ENCODE assay signal across 15 cellular contexts in the genomic region with DNA sequence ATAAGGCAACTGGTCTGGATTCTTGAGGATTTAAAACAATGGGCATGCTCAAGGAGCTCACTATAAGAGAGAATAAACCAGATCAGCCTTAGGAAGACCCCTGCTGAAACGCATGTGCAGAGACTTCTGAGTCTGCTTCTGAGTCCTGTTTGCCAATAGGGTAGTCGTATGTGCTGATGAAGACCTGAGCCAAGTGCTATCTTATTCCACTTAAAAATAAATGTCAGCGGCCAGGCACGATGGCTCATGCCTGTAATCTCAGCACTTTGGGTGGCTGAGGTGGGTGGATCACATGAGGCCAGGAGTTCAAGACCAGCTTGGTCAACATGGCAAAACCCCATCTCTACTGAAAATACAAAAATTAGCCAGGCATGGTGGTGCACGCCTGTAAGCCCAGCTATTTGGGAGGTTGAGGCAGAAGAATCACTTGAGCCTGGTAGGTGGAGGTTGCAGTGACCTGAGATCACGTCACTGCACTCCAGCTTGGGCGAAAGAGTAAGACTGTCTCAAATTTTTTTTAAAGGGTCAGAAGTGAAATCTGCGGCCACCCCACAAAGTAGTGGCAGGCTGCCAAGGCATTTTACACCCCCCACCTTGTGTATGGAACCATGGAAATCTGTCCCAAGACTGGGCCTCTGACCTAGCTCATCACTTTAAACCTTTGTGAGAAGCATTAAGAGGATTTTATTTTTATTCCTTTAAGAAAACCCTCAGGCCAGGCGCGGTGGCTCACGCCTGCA. TPM values are rescaled to one million over a fixed set of nuclear protein-coding genes. Genes with fewer than 3 reads are reported as not detected.
DNase-seq lines count a peak whose midpoint lies in the region; ATAC-seq, FAIRE-seq and TF ChIP-seq lines count a peak whose summit lies in the region.
"Had no signal": no experiment of that assay in that cellular context is flagged by ENCODE, and none has a peak within 500 bp of the region (broad histone marks: within the 10 kb centered on the region; RNA-seq: fewer than 3 reads in every experiment).

No MANE protein-coding gene starts in this region.

- H3K4me1 Mint-ChIP-seq in activated T-cell treated with anti-CD3 and anti-CD28 coated beads, Interleukin-2, amount 50 U/mL, for 24 hours (ENCODE audit: low read depth): peaks cover 73% of the 10 kb centered on the region
- H3K4me1 Mint-ChIP-seq in GM23338 (peaks cover 11% of the 10 kb centered on the region; the same call in 2 of the 3 replicates), WTC11 (no peaks in the 10 kb centered on the region; the same call in 1 of the 2 replicates), endodermal cell (peaks cover 34% of the 10 kb centered on the region)

- H3K9me3 ChIP-seq in endodermal cell (ENCODE audit: control insufficient read depth, low read length): no peaks in the 10 kb centered on the region

- CTCF ChIA-PET in WTC11 (lab: Charles Lee): interaction anchor here (1.5 kb wide), 1 partner anchor 15 kb away, joined by 3 read pairs; no protein-coding TSS in a partner anchor

- H3K4me2 ChIP-seq in GM23338: no peak overlapping the region

- H3K79me2 ChIP-seq in GM23338 (replicated peaks; ENCODE audit: insufficient read depth): no peaks in the 10 kb centered on the region

- WGBS in endodermal cell (ENCODE audit: insufficient coverage in 1 of 2, insufficient read length in 1 of 2), 2 experiments: 91 to 95% methylated on average over 10 to 11 of the region's 11 CpGs

- no peak overlapping the region for H2AFZ ChIP-seq in GM23338

- H3K4me1 ChIP-seq in GM23338 (ENCODE audit: insufficient read depth) (no peaks in the 10 kb centered on the region), endodermal cell (ENCODE audit: control insufficient read depth, insufficient read depth, low read length) (peaks cover 8% of the 10 kb centered on the region)

- H3K27ac ChIP-seq in GM23338 (ENCODE audit: low read depth) (peak overlapping the region; percentile 60; the same call in 1 of the 2 replicates), endodermal cell (ENCODE audit: low read depth, low read length) (no peak overlapping the region)

- peaks cover 23% of the 10 kb centered on the region for H3F3A ChIP-seq in GM23338 (replicated peaks; ENCODE audit: low read depth)

- TF ChIP-seq CTCF in GM23338 (conservative IDR thresholded peaks at IDR 0.05; ENCODE audit: low read depth in 2 of 2) (no peak), WTC11 (IDR thresholded peaks at IDR 0.05) (no peak), endodermal cell (conservative IDR thresholded peaks at IDR 0.05) (no peak)

- no peak for DNase-seq in activated T-cell treated with anti-CD3 and anti-CD28 coated beads, Interleukin-2, amount 50 U/mL, for 24 hours
- DNase-seq in activated T-cell treated with anti-CD3 and anti-CD28 coated beads, Interleukin-2, amount 50 U/mL, for 1 hour: no peak
- DNase-seq in GM23338 (ENCODE audit: low spot score) (no peak), WTC11 (ENCODE audit: low spot score) (no peak), endodermal cell (no peak), H54 (ENCODE audit: insufficient read length, low spot score) (no peak), hippocampal formation (lab: John Stamatoyannopoulos, UW) (no peak)
- DNase-seq in activated CD8-positive, alpha-beta memory T cell treated with anti-CD3 and anti-CD28 coated beads, Interleukin-2, amount 50 U/mL, for 48 hours: no peak
- DNase-seq: COR-L47, DMS153, EL, NCI-H1436 treated with DMSO at 0.1 percent for 48 hours, NCI-H2081, NCI-H510A treated with DMSO at 0.1 percent for 48 hours had no signal

- no peaks in the 10 kb centered on the region for H3K9me3 Mint-ChIP-seq in activated T-cell treated with anti-CD3 and anti-CD28 coated beads, Interleukin-2, amount 50 U/mL, for 24 hours
- H3K9me3 Mint-ChIP-seq in GM23338: no peaks in the 10 kb centered on the region
- no peaks in the 10 kb centered on the region for H3K9me3 Mint-ChIP-seq in WTC11
- no peaks in the 10 kb centered on the region for H3K9me3 Mint-ChIP-seq in endodermal cell

- ATAC-seq in GM23338: no peak
- no peak for ATAC-seq in WTC11

- peaks cover 95% of the 10 kb centered on the region for H3K36me3 Mint-ChIP-seq in activated T-cell treated with anti-CD3 and anti-CD28 coated beads, Interleukin-2, amount 50 U/mL, for 24 hours (ENCODE audit: low read depth)
- H3K36me3 Mint-ChIP-seq in GM23338 (ENCODE audit: low read depth) (peaks cover 88% of the 10 kb centered on the region), WTC11 (peaks cover 80% of the 10 kb centered on the region), endodermal cell (ENCODE audit: low read depth) (peaks cover 74% of the 10 kb centered on the region)

- H3K4me3 ChIP-seq in GM23338 (no peak overlapping the region), endodermal cell (ENCODE audit: low read length) (no peak overlapping the region)

- H3K27ac Mint-ChIP-seq in activated T-cell treated with anti-CD3 and anti-CD28 coated beads, Interleukin-2, amount 50 U/mL, for 24 hours: peak overlapping the region; percentile 98
- H3K27ac Mint-ChIP-seq in GM23338: no peak overlapping the region
- peak overlapping the region; percentile 63; the same call in 1 of the 2 replicates for H3K27ac Mint-ChIP-seq in WTC11
- H3K27ac Mint-ChIP-seq in endodermal cell: peak overlapping the region; percentile 33

- peaks cover 46% of the 10 kb centered on the region for H3K36me3 ChIP-seq in GM23338 (ENCODE audit: insufficient read depth)
- peaks cover 86% of the 10 kb centered on the region for H3K36me3 ChIP-seq in endodermal cell (ENCODE audit: control insufficient read depth, insufficient read depth, low read length)

- FAIRE-seq in H54 (lab: Jason Lieb, UNC): no peak

- peaks cover 11% of the 10 kb centered on the region for H4K20me1 ChIP-seq in GM23338 (replicated peaks; ENCODE audit: insufficient read depth)

- H3K27me3 ChIP-seq in GM23338 (ENCODE audit: insufficient read depth): no peaks in the 10 kb centered on the region
- H3K27me3 ChIP-seq in endodermal cell (ENCODE audit: control insufficient read depth, insufficient read depth, low read length, poor library complexity, severe bottlenecking): no peaks in the 10 kb centered on the region

- H3K9ac ChIP-seq in endodermal cell (ENCODE audit: extremely low read depth, low read length, poor library complexity, severe bottlenecking): no peak overlapping the region

- no peak for TF ChIP-seq POLR2A in H54 (IDR thresholded peaks at IDR 0.05; ENCODE audit: low read depth, low read length)

- H3K27me3 Mint-ChIP-seq in activated T-cell treated with anti-CD3 and anti-CD28 coated beads, Interleukin-2, amount 50 U/mL, for 24 hours: no peaks in the 10 kb centered on the region
- H3K27me3 Mint-ChIP-seq in GM23338 (ENCODE audit: insufficient read depth, low read depth, poor library complexity) (peaks cover 6% of the 10 kb centered on the region), WTC11 (ENCODE audit: low read depth) (no peaks in the 10 kb centered on the region), endodermal cell (ENCODE audit: insufficient read depth) (no peaks in the 10 kb centered on the region)

- POLR2A ChIA-PET in WTC11 (lab: Charles Lee): no interaction called here

- H3K9me2 ChIP-seq in GM23338 (ENCODE audit: insufficient read depth): no peaks in the 10 kb centered on the region

- no peak overlapping the region for H3K4me3 Mint-ChIP-seq in activated T-cell treated with anti-CD3 and anti-CD28 coated beads, Interleukin-2, amount 50 U/mL, for 24 hours
- H3K4me3 Mint-ChIP-seq in GM23338 (no peak overlapping the region), WTC11 (no peak overlapping the region), endodermal cell (no peak overlapping the region)
- H3K4me3 Mint-ChIP-seq: CD14-positive monocyte had no signal

TF ChIP-seq in GM23338, 12 proteins besides CTCF, POLR2A, EP300 and RAD21:
- TF ChIP-seq ZNF331 (CRISPR knock-in tag; IDR thresholded peaks at IDR 0.05; ENCODE audit: low read depth) (no peak), EZH2phosphoT487 (IDR thresholded peaks at IDR 0.05; ENCODE audit: unreplicated experiment) (no peak), ETS1 (IDR thresholded peaks at IDR 0.05) (no peak), POLR2AphosphoS5 (IDR thresholded peaks at IDR 0.05; ENCODE audit: low read depth) (no peak), NANOG (IDR thresholded peaks at IDR 0.05; ENCODE audit: borderline replicate concordance) (no peak)

TF ChIP-seq in WTC11, 78 proteins besides CTCF, POLR2A, EP300 and RAD21 (continues in another document):
- no peak for TF ChIP-seq TEAD4 (CRISPR knock-in tag; IDR thresholded peaks at IDR 0.05)
- TF ChIP-seq SOX15 (CRISPR knock-in tag; IDR thresholded peaks at IDR 0.05): no peak
- TF ChIP-seq, protein P1, sequence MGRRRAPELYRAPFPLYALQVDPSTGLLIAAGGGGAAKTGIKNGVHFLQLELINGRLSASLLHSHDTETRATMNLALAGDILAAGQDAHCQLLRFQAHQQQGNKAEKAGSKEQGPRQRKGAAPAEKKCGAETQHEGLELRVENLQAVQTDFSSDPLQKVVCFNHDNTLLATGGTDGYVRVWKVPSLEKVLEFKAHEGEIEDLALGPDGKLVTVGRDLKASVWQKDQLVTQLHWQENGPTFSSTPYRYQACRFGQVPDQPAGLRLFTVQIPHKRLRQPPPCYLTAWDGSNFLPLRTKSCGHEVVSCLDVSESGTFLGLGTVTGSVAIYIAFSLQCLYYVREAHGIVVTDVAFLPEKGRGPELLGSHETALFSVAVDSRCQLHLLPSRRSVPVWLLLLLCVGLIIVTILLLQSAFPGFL (CRISPR knock-in tag; IDR thresholded peaks at IDR 0.05; ENCODE audit: borderline replicate concordance): no peak
- TF ChIP-seq NFYB (CRISPR knock-in tag; conservative IDR thresholded peaks at IDR 0.05; ENCODE audit: low read depth): no peak

RNA-seq across cellular contexts. Expression of gene RFC5, which starts 20.3 kb away (rescaled TPM):
- 53.2 and 56.4 TPM in 2 replicates for total RNA-seq in GM23338 (2014; rRNA removed; shearing (Covaris generic))
- polyA plus RNA-seq in GM23338 (2016; fragmentation: Nextera tagmentation; extraction: Ambion mirVana): 35.0 and 35.1 TPM in 2 replicates
- total RNA-seq in WTC11 (2021) (34.5 to 35.9 TPM (median 35.2 TPM) in 3 replicates), endodermal cell (10 to 100 TPM; 32.2 to 46.2 TPM)
- 56.0 TPM for polyA plus RNA-seq in endodermal cell (2013, experiment 1 of 2)
- polyA plus RNA-seq in endodermal cell (2013, experiment 2 of 2): 48.0 TPM

RNA-seq across cellular contexts. Expression of gene WSB2, which starts 24.1 kb away (rescaled TPM):
- 53.2 and 60.8 TPM in 2 replicates for total RNA-seq in GM23338 (2014; rRNA removed; shearing (Covaris generic))
- 36.6 and 38.8 TPM in 2 replicates for polyA plus RNA-seq in GM23338 (2016; fragmentation: Nextera tagmentation; extraction: Ambion mirVana)
- 59.0 to 74.2 TPM (median 60.5 TPM) in 3 replicates for total RNA-seq in WTC11 (2021)
- total RNA-seq in endodermal cell: 10 to 100 TPM; 60.7 to 61.7 TPM
- polyA plus RNA-seq in endodermal cell (2013, experiment 1 of 2): 54.5 TPM
- 62.1 TPM for polyA plus RNA-seq in endodermal cell (2013, experiment 2 of 2)
